Comparison of ENCODE assay signal across 14 cellular contexts in the genomic region with DNA sequence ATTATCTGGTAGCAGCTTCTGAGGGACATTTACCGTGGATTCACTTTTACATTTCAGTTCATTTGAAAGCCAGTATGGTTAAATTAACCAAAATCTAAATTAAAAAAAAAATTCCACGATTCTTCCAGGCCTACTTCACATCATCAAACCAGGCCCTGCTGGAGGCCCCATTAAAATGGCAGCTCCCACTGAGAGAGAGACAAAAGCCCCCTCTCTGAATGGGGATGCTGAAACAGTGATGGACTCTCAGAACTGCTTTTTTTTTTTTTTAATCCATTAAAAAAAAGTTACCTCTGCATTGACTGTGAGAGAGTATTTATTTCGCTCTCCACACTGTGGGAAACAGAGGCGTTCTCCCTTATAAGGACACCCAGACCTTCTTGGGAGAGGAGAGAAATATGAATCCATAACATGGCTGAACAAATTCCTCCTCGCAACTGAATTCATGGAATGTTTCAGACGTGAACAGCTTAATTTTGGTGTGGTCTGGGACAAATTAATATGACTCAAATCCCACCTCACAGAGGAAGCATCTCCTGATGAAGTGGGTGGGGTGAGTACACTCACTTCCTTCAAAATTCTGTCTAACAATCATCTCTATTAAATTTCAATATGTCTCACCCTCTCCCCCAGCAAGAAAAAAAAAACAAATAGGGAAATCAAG.
DNase-seq lines count a peak whose midpoint lies in the region; ATAC-seq and TF ChIP-seq lines count a peak whose summit lies in the region.
"Had no signal": no experiment of that assay in that cellular context is flagged by ENCODE, and none has a peak within 500 bp of the region (broad histone marks: within the 10 kb centered on the region; RNA-seq: fewer than 3 reads in every experiment).

No MANE protein-coding gene starts in this region.

- peak; percentile 72 for DNase-seq in GM03348 (ENCODE audit: low spot score)
- DNase-seq in RPMI7951 (ENCODE audit: low read depth) = peak; percentile 51
- DNase-seq in epithelial cell of prostate (ENCODE audit: low read depth, low spot score) = no peak
- peak; percentile 77 for DNase-seq in neural progenitor cell (ENCODE audit: low spot score)
- no peak for DNase-seq in NOMO-1 treated with dmso at 0.1 percent for 144 hours (lab: John Stamatoyannopoulos, UW; ENCODE audit: unreplicated experiment)
- no peak for DNase-seq in uterus
- DNase-seq in activated CD8-positive, alpha-beta memory T cell treated with anti-CD3 and anti-CD28 coated beads, Interleukin-2, amount 10 ng/mL, durations not matched to agents 7 days and 5 days = no peak
- DNase-seq: activated CD4-positive, alpha-beta T cell treated with anti-CD3 and anti-CD28 coated beads for 1 hour; DMS153; NCI-H526; sigmoid colon had no signal

- peaks cover 2% of the 10 kb centered on the region for H3K27me3 Mint-ChIP-seq in neural progenitor cell (ENCODE audit: insufficient read depth, low read depth)
- no peaks in the 10 kb centered on the region for H3K27me3 Mint-ChIP-seq in activated CD8-positive, alpha-beta memory T cell treated with anti-CD3 and anti-CD28 coated beads, Interleukin-2, amount 10 ng/mL, durations not matched to agents 7 days and 5 days

- H3K4me1 Mint-ChIP-seq in neural progenitor cell = peaks cover 64% of the 10 kb centered on the region
- H3K4me1 Mint-ChIP-seq in activated CD8-positive, alpha-beta memory T cell treated with anti-CD3 and anti-CD28 coated beads, Interleukin-2, amount 10 ng/mL, durations not matched to agents 7 days and 5 days = peaks cover 12% of the 10 kb centered on the region

- H3K27ac ChIP-seq in epithelial cell of prostate (peak overlapping the region; percentile 69), neural progenitor cell (peak overlapping the region; percentile 86), uterus (no peak overlapping the region)
- H3K27ac ChIP-seq: SK-N-MC had no signal

- CTCF ChIA-PET in activated CD8-positive, alpha-beta memory T cell treated with anti-CD3 and anti-CD28 coated beads, Interleukin-2, amount 10 ng/mL, durations not matched to agents 7 days and 5 days (lab: Charles Lee) = no interaction called here

- H3K9me3 Mint-ChIP-seq in neural progenitor cell = peaks cover 7% of the 10 kb centered on the region
- no peaks in the 10 kb centered on the region for H3K9me3 Mint-ChIP-seq in activated CD8-positive, alpha-beta memory T cell treated with anti-CD3 and anti-CD28 coated beads, Interleukin-2, amount 10 ng/mL, durations not matched to agents 7 days and 5 days (ENCODE audit: low read depth)

- H3K9ac ChIP-seq in neural progenitor cell = no peak overlapping the region

- peaks cover 20% of the 10 kb centered on the region for H3F3A ChIP-seq in neural progenitor cell (ENCODE audit: low read depth)

- H2AFZ ChIP-seq in neural progenitor cell (replicated peaks) = peak overlapping the region; percentile 59

- H3K9me3 ChIP-seq in neural progenitor cell (ENCODE audit: low read depth) = no peaks in the 10 kb centered on the region
- H3K9me3 ChIP-seq in uterus = no peaks in the 10 kb centered on the region
- H3K9me3 ChIP-seq: sigmoid colon had no signal

- ATAC-seq in GM19023 (IDR thresholded peaks at IDR 0.05; ENCODE audit: unreplicated experiment) = no peak
- no peak for ATAC-seq in activated CD8-positive, alpha-beta memory T cell treated with anti-CD3 and anti-CD28 coated beads, Interleukin-2, amount 10 ng/mL, durations not matched to agents 7 days and 5 days
- ATAC-seq: left lobe of liver had no signal

- H3K4me3 Mint-ChIP-seq in neural progenitor cell = peak overlapping the region; percentile 67
- H3K4me3 Mint-ChIP-seq in activated CD8-positive, alpha-beta memory T cell treated with anti-CD3 and anti-CD28 coated beads, Interleukin-2, amount 10 ng/mL, durations not matched to agents 7 days and 5 days = no peak overlapping the region

- no peaks in the 10 kb centered on the region for H3K79me2 ChIP-seq in neural progenitor cell (ENCODE audit: low read depth)

- no peaks in the 10 kb centered on the region for H4K20me1 ChIP-seq in neural progenitor cell (ENCODE audit: low read depth)

- TF ChIP-seq POLR2A in uterus (IDR thresholded peaks at IDR 0.05) = no peak

- peak overlapping the region; percentile 21 for H3K4me3 ChIP-seq in neural progenitor cell
- no peak overlapping the region for H3K4me3 ChIP-seq in uterus

- intact Hi-C loops in uterus (cut with DNase I; ENCODE audit: low total_unique reads) = no loop called here

- H3K4me1 ChIP-seq in neural progenitor cell = peaks cover 45% of the 10 kb centered on the region
- H3K4me1 ChIP-seq in uterus = no peaks in the 10 kb centered on the region

- H3K36me3 ChIP-seq in neural progenitor cell (no peaks in the 10 kb centered on the region), uterus (no peaks in the 10 kb centered on the region)
- H3K36me3 ChIP-seq: sigmoid colon had no signal

- TF ChIP-seq CTCF in neural progenitor cell (IDR thresholded peaks at IDR 0.05) (no peak), uterus (IDR thresholded peaks at IDR 0.05) (no peak)

- H3K27me3 ChIP-seq in neural progenitor cell (no peaks in the 10 kb centered on the region), uterus (no peaks in the 10 kb centered on the region)
- H3K27me3 ChIP-seq: sigmoid colon had no signal

- H3K36me3 Mint-ChIP-seq in neural progenitor cell = no peaks in the 10 kb centered on the region
- peaks cover 4% of the 10 kb centered on the region for H3K36me3 Mint-ChIP-seq in activated CD8-positive, alpha-beta memory T cell treated with anti-CD3 and anti-CD28 coated beads, Interleukin-2, amount 10 ng/mL, durations not matched to agents 7 days and 5 days

- peak overlapping the region; percentile 69 for H3K4me2 ChIP-seq in neural progenitor cell

- H3K27ac Mint-ChIP-seq in neural progenitor cell = peak overlapping the region; percentile 99
- no peak overlapping the region for H3K27ac Mint-ChIP-seq in activated CD8-positive, alpha-beta memory T cell treated with anti-CD3 and anti-CD28 coated beads, Interleukin-2, amount 10 ng/mL, durations not matched to agents 7 days and 5 days

Comparison
In these comparisons a context has a peak if more than half of its experiments do, and no peak if none do; other contexts are left out.
1. DNase-seq: peak in GM03348 (single experiment), RPMI7951 (single experiment) and neural progenitor cell (single experiment); none in epithelial cell of prostate (single experiment), NOMO-1 treated with dmso at 0.1 percent for 144 hours (single experiment), uterus (0 of 2) and activated CD8-positive, alpha-beta memory T cell treated with anti-CD3 and anti-CD28 coated beads, Interleukin-2, amount 10 ng/mL, durations not matched to agents 7 days and 5 days (single experiment).
2. H3K27ac ChIP-seq: peak in epithelial cell of prostate (single experiment) and neural progenitor cell (single experiment); none in uterus (0 of 2).